ENCODE assay signal across 1 cellular context in genomic region chr7:76325811-76326210, GRCh38.
TF ChIP-seq lines count a peak whose summit lies in the region.

No MANE protein-coding gene starts in this region.

TF ChIP-seq in K562, 482 proteins besides CTCF, POLR2A, EP300 and RAD21:
- peak; percentile 42; the same call in 1 of the 2 replicates for TF ChIP-seq SUPT5H (IDR thresholded peaks at IDR 0.05)
- TF ChIP-seq RB1 (IDR thresholded peaks at IDR 0.05; ENCODE audit: low read depth), result no peak
- TF ChIP-seq E2F8 (IDR thresholded peaks at IDR 0.05; ENCODE audit: low read depth, partially characterized antibody), result no peak
- no peak for TF ChIP-seq THAP12 (CRISPR knock-in tag; IDR thresholded peaks at IDR 0.05)
- no peak for TF ChIP-seq ZSCAN32 (CRISPR knock-in tag; IDR thresholded peaks at IDR 0.05)
TF ChIP-seq in K562: peak in this region for 1.
